ENCODE assay signal across 11 cellular contexts in genomic region chr11:95968585-95968984, GRCh38. TPM values are rescaled to one million over a fixed set of nuclear protein-coding genes. Genes with fewer than 3 reads are reported as not detected.
DNase-seq lines count a peak whose midpoint lies in the region; TF ChIP-seq lines count a peak whose summit lies in the region.
"Had no signal": no experiment of that assay in that cellular context is flagged by ENCODE, and none has a peak within 500 bp of the region (broad histone marks: within the 10 kb centered on the region; RNA-seq: fewer than 3 reads in every experiment).

No MANE protein-coding gene starts in this region.

- H3K36me3 Mint-ChIP-seq in chondrocyte (ENCODE audit: low read depth) = no peaks in the 10 kb centered on the region
- H3K36me3 Mint-ChIP-seq: stimulated activated naive B cell treated with anti-CD40 and anti-IgM and Interleukin-4, amounts not matched to agents 10 μg/mL and 1 μg/mL and 100 μg/mL, for 72 hours had no signal

- no peaks in the 10 kb centered on the region for H3K4me1 ChIP-seq in MM.1S (ENCODE audit: low read length)
- H3K4me1 ChIP-seq in osteoblast (ENCODE audit: insufficient read depth, low read length) = no peaks in the 10 kb centered on the region
- no peaks in the 10 kb centered on the region for H3K4me1 ChIP-seq in esophagus muscularis mucosa

- no peak overlapping the region for H3K27ac Mint-ChIP-seq in chondrocyte (ENCODE audit: unreplicated experiment)
- H3K27ac Mint-ChIP-seq: stimulated activated naive B cell treated with anti-CD40 and anti-IgM and Interleukin-4, amounts not matched to agents 10 μg/mL and 1 μg/mL and 100 μg/mL, for 72 hours had no signal

- no peaks in the 10 kb centered on the region for H3K79me2 ChIP-seq in MM.1S (ENCODE audit: low read length)
- no peaks in the 10 kb centered on the region for H3K79me2 ChIP-seq in osteoblast (ENCODE audit: insufficient read depth, low read length)

- DNase-seq in GM12864 (ENCODE audit: low read depth) = no peak
- no peak for DNase-seq in MM.1S
- no peak for DNase-seq in chondrocyte (ENCODE audit: low spot score)
- DNase-seq in osteoblast (ENCODE audit: insufficient read length, low spot score, missing footprints) = peak; percentile 14
- DNase-seq in esophagus muscularis mucosa (ENCODE audit: extremely low spot score) = no peak
- DNase-seq in NCI-H2171 (lab: John Stamatoyannopoulos, UW) = no peak
- no peak for DNase-seq in SHP77 (lab: John Stamatoyannopoulos, UW)
- DNase-seq: activated T-cell treated with anti-CD3 and anti-CD28 coated beads, Interleukin-2, amount 50 U/mL, for 4 hours; NCI-H2081; RPMI8226; stimulated activated naive B cell treated with anti-CD40 and anti-IgM and Interleukin-4, amounts not matched to agents 10 μg/mL and 1 μg/mL and 100 μg/mL, for 72 hours had no signal

- H3K27me3 ChIP-seq in MM.1S (replicated peaks; ENCODE audit: insufficient read depth, low read length) = no peaks in the 10 kb centered on the region
- no peaks in the 10 kb centered on the region for H3K27me3 ChIP-seq in osteoblast (ENCODE audit: insufficient read depth, low read length)
- no peaks in the 10 kb centered on the region for H3K27me3 ChIP-seq in esophagus muscularis mucosa

- no peak overlapping the region for H3K4me3 ChIP-seq in GM12864 (ENCODE audit: low read depth, low read length)
- no peak overlapping the region for H3K4me3 ChIP-seq in MM.1S (ENCODE audit: low read length)
- no peak overlapping the region for H3K4me3 ChIP-seq in osteoblast (ENCODE audit: insufficient read depth, low read length)
- H3K4me3 ChIP-seq in esophagus muscularis mucosa = no peak overlapping the region

- no peaks in the 10 kb centered on the region for H3K9me2 ChIP-seq in MM.1S (replicated peaks; ENCODE audit: insufficient read depth, low read length)

- intact Hi-C loops in esophagus muscularis mucosa (cut with DNase I) = no loop called here

- TF ChIP-seq EP300 in esophagus muscularis mucosa (IDR thresholded peaks at IDR 0.05) = no peak

- H3F3A ChIP-seq in MM.1S (ENCODE audit: insufficient read depth, low read length) = no peaks in the 10 kb centered on the region

- no peaks in the 10 kb centered on the region for H3K36me3 ChIP-seq in MM.1S (replicated peaks; ENCODE audit: insufficient read depth, low read length)
- no peaks in the 10 kb centered on the region for H3K36me3 ChIP-seq in osteoblast (ENCODE audit: insufficient read depth, low read length)
- no peaks in the 10 kb centered on the region for H3K36me3 ChIP-seq in esophagus muscularis mucosa

- TF ChIP-seq POLR2A in esophagus muscularis mucosa (IDR thresholded peaks at IDR 0.05; ENCODE audit: low read depth) = no peak

- no peaks in the 10 kb centered on the region for H3K4me1 Mint-ChIP-seq in chondrocyte (ENCODE audit: low read depth)
- H3K4me1 Mint-ChIP-seq: stimulated activated naive B cell treated with anti-CD40 and anti-IgM and Interleukin-4, amounts not matched to agents 10 μg/mL and 1 μg/mL and 100 μg/mL, for 72 hours had no signal

- no peak overlapping the region for H3K4me2 ChIP-seq in MM.1S (ENCODE audit: low read depth, low read length)
- H3K4me2 ChIP-seq in osteoblast (ENCODE audit: insufficient read depth, low read length) = no peak overlapping the region

- H2AFZ ChIP-seq in MM.1S (ENCODE audit: low read length) = no peak overlapping the region
- H2AFZ ChIP-seq in osteoblast (ENCODE audit: low read length) = no peak overlapping the region

- H3K9ac ChIP-seq in MM.1S (ENCODE audit: low read length) = no peak overlapping the region

- no peak overlapping the region for H3K4me3 Mint-ChIP-seq in chondrocyte (ENCODE audit: unreplicated experiment)
- H3K4me3 Mint-ChIP-seq: activated T-cell treated with anti-CD3 and anti-CD28 coated beads, Interleukin-2, amount 50 U/mL, for 4 hours; stimulated activated naive B cell treated with anti-CD40 and anti-IgM and Interleukin-4, amounts not matched to agents 10 μg/mL and 1 μg/mL and 100 μg/mL, for 72 hours had no signal

- H3K27me3 Mint-ChIP-seq in chondrocyte (ENCODE audit: low read depth) = no peaks in the 10 kb centered on the region
- H3K27me3 Mint-ChIP-seq: stimulated activated naive B cell treated with anti-CD40 and anti-IgM and Interleukin-4, amounts not matched to agents 10 μg/mL and 1 μg/mL and 100 μg/mL, for 72 hours had no signal

- TF ChIP-seq CTCF in GM12864 (IDR thresholded peaks at IDR 0.05; ENCODE audit: low read depth, low read length, missing control alignments) = peak; percentile 14
- peak; percentile 21; the same call in 1 of the 2 replicates for TF ChIP-seq CTCF in MM.1S (IDR thresholded peaks at IDR 0.05; ENCODE audit: low read length)
- TF ChIP-seq CTCF in chondrocyte (IDR thresholded peaks at IDR 0.05) = peak; percentile 64
- peak; percentile 52 for TF ChIP-seq CTCF in osteoblast (IDR thresholded peaks at IDR 0.05; ENCODE audit: extremely low read depth, low read depth, low read length)
- peak in 1 of 3 experiments; percentile 9 for TF ChIP-seq CTCF in esophagus muscularis mucosa (IDR thresholded peaks at IDR 0.05)

- H3K9me3 Mint-ChIP-seq in chondrocyte (ENCODE audit: low read depth) = peaks cover 4% of the 10 kb centered on the region
- H3K9me3 Mint-ChIP-seq: activated T-cell treated with anti-CD3 and anti-CD28 coated beads, Interleukin-2, amount 50 U/mL, for 4 hours; stimulated activated naive B cell treated with anti-CD40 and anti-IgM and Interleukin-4, amounts not matched to agents 10 μg/mL and 1 μg/mL and 100 μg/mL, for 72 hours had no signal

- H4K20me1 ChIP-seq in MM.1S (ENCODE audit: insufficient read depth, low read length) (no peaks in the 10 kb centered on the region), osteoblast (ENCODE audit: insufficient read depth, low read length) (no peaks in the 10 kb centered on the region)

- 71% methylated on average over 1 of the region's 1 CpG for WGBS in esophagus muscularis mucosa

- H3K9me3 ChIP-seq in MM.1S (replicated peaks; ENCODE audit: insufficient read depth, low read length) (no peaks in the 10 kb centered on the region), osteoblast (ENCODE audit: low read depth, low read length) (no peaks in the 10 kb centered on the region), esophagus muscularis mucosa (no peaks in the 10 kb centered on the region)

- H3K27ac ChIP-seq in MM.1S (ENCODE audit: low read length) (no peak overlapping the region), osteoblast (ENCODE audit: low read depth, low read length) (no peak overlapping the region), esophagus muscularis mucosa (replicated peaks in 1 of 4) (no peak overlapping the region)

RNA-seq across cellular contexts. Expression of gene MTMR2, which starts 44.7 kb away (rescaled TPM):
- total RNA-seq in chondrocyte (51.7 to 59.5 TPM (median 52.1 TPM) in 3 replicates), osteoblast (44.9 and 45.7 TPM in 2 replicates), esophagus muscularis mucosa (10 to 100 TPM; 25.8 to 29.6 (median 27.9) TPM)
